ENCODE assay signal across 20 cellular contexts in genomic region chr1:168774241-168774640, GRCh38. TPM values are rescaled to one million over a fixed set of nuclear protein-coding genes. Genes with fewer than 3 reads are reported as not detected.
DNase-seq lines count a peak whose midpoint lies in the region; ATAC-seq and TF ChIP-seq lines count a peak whose summit lies in the region.
"Had no signal": no experiment of that assay in that cellular context is flagged by ENCODE, and none has a peak within 500 bp of the region (broad histone marks: within the 10 kb centered on the region; RNA-seq: fewer than 3 reads in every experiment).

No MANE protein-coding gene starts in this region.

- POLR2A ChIA-PET in MCF 10A (lab: Yijun Ruan, JAX): interaction anchor here (1.5 to 2.0 kb wide), 3 partner anchors 10 to 18 kb away, joined by 4 to 10 read pairs (median 10); no protein-coding TSS in a partner anchor

- H3K14ac ChIP-seq in trophoblast cell (ENCODE audit: low read length): no peak overlapping the region

- peak; percentile 12 for DNase-seq in MCF 10A (ENCODE audit: unreplicated experiment)
- no peak for DNase-seq in breast epithelium (ENCODE audit: low spot score in 2 of 2)
- peak; percentile 69 for DNase-seq in right atrium auricular region (ENCODE audit: low spot score)
- DNase-seq in trophoblast cell: peak; percentile 4 to 16
- DNase-seq in aorta: no peak
- no peak for DNase-seq in superior temporal gyrus (ENCODE audit: extremely low spot score)
- no peak for DNase-seq in SW480 (ENCODE audit: low spot score)
- DNase-seq: activated CD4-positive, alpha-beta T cell treated with anti-CD3 and anti-CD28 coated beads, Interleukin-2, amount 50 U/mL, for 1 hour; activated naive CD8-positive, alpha-beta T cell treated with anti-CD3 and anti-CD28 coated beads for 36 hours; C1 segment of cervical spinal cord; caudate nucleus; DMS153; effector memory CD4-positive, alpha-beta T cell; IMR-90; NCI-H2107; NCI-H748 treated with DMSO at 0.1 percent for 48 hours had no signal

- no peaks in the 10 kb centered on the region for H3K9me3 Mint-ChIP-seq in MCF 10A (ENCODE audit: unreplicated experiment)
- H3K9me3 Mint-ChIP-seq: activated naive CD8-positive, alpha-beta T cell treated with anti-CD3 and anti-CD28 coated beads for 36 hours; neural crest cell had no signal

- no peaks in the 10 kb centered on the region for H3K4me1 ChIP-seq in breast epithelium
- H3K4me1 ChIP-seq in right atrium auricular region: peaks cover 0 to 9% of the 10 kb centered on the region in 2 donors
- H3K4me1 ChIP-seq in trophoblast cell (ENCODE audit: control insufficient read depth in 1 of 2, insufficient read depth in 2 of 2, low read length in 2 of 2): peaks cover 4 to 6% of the 10 kb centered on the region in 2 experiments
- H3K4me1 ChIP-seq in aorta (ENCODE audit: control insufficient read depth in 1 of 2, insufficient read depth in 2 of 2, low read length in 2 of 2): no peaks in the 10 kb centered on the region

- no peaks in the 10 kb centered on the region for H3K27me3 ChIP-seq in breast epithelium
- no peaks in the 10 kb centered on the region for H3K27me3 ChIP-seq in right atrium auricular region
- H3K27me3 ChIP-seq in trophoblast cell (ENCODE audit: insufficient read depth, low read length): no peaks in the 10 kb centered on the region
- peaks cover 0 to 2% of the 10 kb centered on the region in 2 donors for H3K27me3 ChIP-seq in aorta (ENCODE audit: control insufficient read depth in 1 of 2, insufficient read depth in 2 of 2, low read length in 1 of 2)

- peak; percentile 62 for ATAC-seq in aorta (ENCODE audit: low FRiP score)
- no peak for ATAC-seq in GM21737 (IDR thresholded peaks at IDR 0.05; ENCODE audit: unreplicated experiment)
- ATAC-seq: Panc1 had no signal

- no peak overlapping the region for H3K4me2 ChIP-seq in trophoblast cell (ENCODE audit: low read length)

- H3K4me1 Mint-ChIP-seq in MCF 10A (ENCODE audit: insufficient read depth, unreplicated experiment): peaks cover 4% of the 10 kb centered on the region
- H3K4me1 Mint-ChIP-seq: activated naive CD8-positive, alpha-beta T cell treated with anti-CD3 and anti-CD28 coated beads for 36 hours; neural crest cell had no signal

- H4K8ac ChIP-seq in trophoblast cell (ENCODE audit: low read depth, low read length): peak overlapping the region; percentile 23

- no peak overlapping the region for H4K91ac ChIP-seq in trophoblast cell (ENCODE audit: low read depth, low read length)

- H2BK12ac ChIP-seq in trophoblast cell (ENCODE audit: low read length): peak overlapping the region; percentile 17

- H3K4me3 ChIP-seq in breast epithelium: no peak overlapping the region
- H3K4me3 ChIP-seq in right atrium auricular region: no peak overlapping the region
- no peak overlapping the region for H3K4me3 ChIP-seq in trophoblast cell (ENCODE audit: low read depth, low read length)
- no peak overlapping the region for H3K4me3 ChIP-seq in aorta (ENCODE audit: low read length in 2 of 2)

- H2AK5ac ChIP-seq in trophoblast cell (ENCODE audit: low read length): no peak overlapping the region

- H3K79me1 ChIP-seq in trophoblast cell (ENCODE audit: low read length): peaks cover 5% of the 10 kb centered on the region

- H3K27ac Mint-ChIP-seq in MCF 10A (ENCODE audit: low read depth, unreplicated experiment): no peak overlapping the region

- no peak overlapping the region for H3K4ac ChIP-seq in trophoblast cell (ENCODE audit: low read depth, low read length)

- H2AFZ ChIP-seq in trophoblast cell (ENCODE audit: insufficient read depth, low read length, poor library complexity): no peak overlapping the region

- TF ChIP-seq CTCF in MCF 10A (IDR thresholded peaks at IDR 0.05; ENCODE audit: unreplicated experiment): no peak
- TF ChIP-seq CTCF in breast epithelium (IDR thresholded peaks at IDR 0.05): no peak
- no peak for TF ChIP-seq CTCF in right atrium auricular region (IDR thresholded peaks at IDR 0.05)

- H2BK5ac ChIP-seq in trophoblast cell (ENCODE audit: low read depth, low read length, poor library complexity): no peak overlapping the region

- peak overlapping the region; percentile 35 for H3K18ac ChIP-seq in trophoblast cell (ENCODE audit: low read length)

- no peak overlapping the region for H3K9ac ChIP-seq in trophoblast cell (ENCODE audit: low read length)

- H3K79me2 ChIP-seq in trophoblast cell (ENCODE audit: control insufficient read depth, insufficient read depth, low read length, poor library complexity): no peaks in the 10 kb centered on the region

- peak overlapping the region; percentile 7 for H2BK120ac ChIP-seq in trophoblast cell (ENCODE audit: insufficient read depth, low read length, poor library complexity)

- CTCF ChIA-PET in MCF 10A (lab: Yijun Ruan, JAX): interaction anchor here (0.6 to 1.8 kb wide), 5 partner anchors 10 to 341 kb away, joined by 3 to 7 read pairs (median 3); no protein-coding TSS in a partner anchor

- no peak overlapping the region for H4K12ac ChIP-seq in trophoblast cell (ENCODE audit: low read depth, low read length)

- no CpG with 5 or more reads among the region's 1 CpG for WGBS in trophoblast cell (ENCODE audit: extremely low coverage, insufficient coverage, insufficient read length)
- 48 to 57% methylated on average over 1 of the region's 1 CpG for WGBS in aorta, 2 donors

- H3K9me3 ChIP-seq in breast epithelium (no peaks in the 10 kb centered on the region), right atrium auricular region (no peaks in the 10 kb centered on the region), trophoblast cell (ENCODE audit: insufficient read depth, low read depth, low read length) (no peaks in the 10 kb centered on the region), aorta (ENCODE audit: control insufficient read depth, low read length) (peaks cover 1% of the 10 kb centered on the region)

- intact Hi-C loops in MCF 10A (cut with micrococcal nuclease): no loop called here
- intact Hi-C loops in breast epithelium (cut with DNase I; ENCODE audit: low total_unique reads): no loop called here
- intact Hi-C loops in aorta (cut with DNase I): no loop called here

- no peak for TF ChIP-seq POLR2A in breast epithelium (IDR thresholded peaks at IDR 0.05)

- no peak overlapping the region for H3K23ac ChIP-seq in trophoblast cell (ENCODE audit: low read length)

- H3K27me3 Mint-ChIP-seq in MCF 10A (ENCODE audit: insufficient read depth, unreplicated experiment): no peaks in the 10 kb centered on the region
- H3K27me3 Mint-ChIP-seq: activated naive CD8-positive, alpha-beta T cell treated with anti-CD3 and anti-CD28 coated beads for 36 hours had no signal

- no TSS peak for BruUV-seq in MCF 10A (replicated peaks; lab: Mats Ljungman, UMichigan)

- H3K27ac ChIP-seq in breast epithelium (no peak overlapping the region), right atrium auricular region (peak overlapping the region in 1 of 2 donors; percentile 16), trophoblast cell (ENCODE audit: low read depth, low read length) (no peak overlapping the region), aorta (ENCODE audit: low read depth in 1 of 2, low read length in 2 of 2) (no peak overlapping the region)

- H3K36me3 ChIP-seq in breast epithelium (no peaks in the 10 kb centered on the region), right atrium auricular region (no peaks in the 10 kb centered on the region), trophoblast cell (ENCODE audit: control insufficient read depth in 1 of 2, insufficient read depth in 2 of 2, low read length in 2 of 2) (no peaks in the 10 kb centered on the region), aorta (ENCODE audit: control insufficient read depth in 1 of 2, insufficient read depth in 2 of 2, low read length in 1 of 2) (no peaks in the 10 kb centered on the region)

- H3K4me3 Mint-ChIP-seq in MCF 10A (ENCODE audit: unreplicated experiment): no peak overlapping the region
- H3K4me3 Mint-ChIP-seq: activated naive CD8-positive, alpha-beta T cell treated with anti-CD3 and anti-CD28 coated beads for 36 hours; neural crest cell had no signal

- H3K36me3 Mint-ChIP-seq in MCF 10A (ENCODE audit: insufficient read depth, unreplicated experiment): no peaks in the 10 kb centered on the region
- H3K36me3 Mint-ChIP-seq: activated naive CD8-positive, alpha-beta T cell treated with anti-CD3 and anti-CD28 coated beads for 36 hours had no signal

RNA-seq across cellular contexts. Expression of gene DPT, which starts 45.2 kb away (rescaled TPM):
- total RNA-seq in MCF 10A (2022) (1.1 and 1.9 TPM in 2 replicates), breast epithelium (100 to 1,000 TPM in 1 of 3 donors, 10 to 100 TPM in 2; 26.9 to 740 (median 62.6) TPM), right atrium auricular region (10 to 100 TPM; 52.2 to 71.3 TPM), aorta (10 to 100 TPM; 32.5 to 73.2 TPM)
- polyA plus RNA-seq in trophoblast cell (2013): not detected in 2 replicates
- 10 to 100 TPM; 41.2 to 56.5 TPM for polyA plus RNA-seq in aorta
- total RNA-seq: A172; activated naive CD8-positive, alpha-beta T cell treated with anti-CD3 and anti-CD28 coated beads for 36 hours; IMR-90; neural crest cell had no signal
- polyA plus RNA-seq: IMR-90 had no signal

Comparison
In these comparisons a context has a peak if more than half of its experiments do, and no peak if none do; other contexts are left out.
1. DNase-seq: peak in MCF 10A (single experiment), right atrium auricular region (single experiment) and trophoblast cell (2 of 2); none in breast epithelium (0 of 2), aorta (0 of 2), superior temporal gyrus (single experiment) and SW480 (single experiment).